Comparison of ENCODE assay signal across 8 cellular contexts in genomic region chr5:6253281-6253680, GRCh38.
"Had no signal": no experiment of that assay in that cellular context is flagged by ENCODE, and none has a peak within 500 bp of the region (broad histone marks: within the 10 kb centered on the region; RNA-seq: fewer than 3 reads in every experiment).

No MANE protein-coding gene starts in this region.

- DNase-seq: GDM1, GF-D8 had no signal

- FAIRE-seq: G401.6, GM12878, GM12891, GM12892, GM18507, GM19239 had no signal

- ATAC-seq: GM12878 had no signal

- H3K4me3 ChIP-seq: GM12878 had no signal
